17 cellular contexts compared by ENCODE assay signal in the genomic region with DNA sequence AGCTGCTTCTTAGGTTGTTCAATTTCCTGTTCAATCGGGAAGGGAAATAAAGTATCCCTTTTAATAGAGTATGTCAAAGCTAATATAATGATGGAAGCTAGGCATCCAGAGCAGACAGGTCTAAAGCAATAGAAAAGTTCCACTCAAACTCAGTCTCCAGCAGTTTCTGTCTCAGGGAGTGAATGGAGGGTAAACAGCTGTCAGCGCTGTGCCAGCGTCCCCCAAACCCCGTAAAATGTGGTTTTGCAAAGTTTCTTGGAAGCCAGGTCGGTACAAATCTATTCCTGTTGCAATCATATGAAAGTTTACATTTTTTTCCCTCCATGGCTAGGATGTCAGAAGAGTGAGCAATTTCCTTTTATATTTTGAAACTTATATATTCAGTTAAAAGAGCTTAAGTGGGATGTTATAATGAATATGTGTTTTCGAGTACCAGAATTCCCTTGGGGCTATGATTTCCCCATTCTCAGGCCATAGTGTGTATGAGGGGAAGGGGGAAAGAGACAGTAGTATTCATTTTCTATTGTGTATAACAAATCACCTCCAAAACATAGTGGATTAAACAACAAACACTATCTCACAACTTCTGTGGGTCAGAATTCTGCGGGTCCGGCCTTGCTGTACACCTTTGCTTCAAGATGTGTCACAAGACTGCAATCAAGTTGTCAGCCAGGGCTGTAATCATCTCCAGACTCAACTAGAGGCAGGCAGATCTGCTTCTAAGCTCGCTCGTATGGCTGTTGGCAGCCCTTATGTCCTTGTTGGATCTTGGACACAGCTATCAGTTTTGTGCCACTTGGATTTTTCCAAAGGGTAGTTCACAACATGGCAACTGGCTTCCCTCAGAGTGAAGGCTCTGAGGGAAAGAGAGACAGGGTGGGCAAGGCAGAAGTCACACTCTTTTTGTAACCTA.
DNase-seq lines count a peak whose midpoint lies in the region; ATAC-seq, FAIRE-seq and TF ChIP-seq lines count a peak whose summit lies in the region.
"Had no signal": no experiment of that assay in that cellular context is flagged by ENCODE, and none has a peak within 500 bp of the region (broad histone marks: within the 10 kb centered on the region; RNA-seq: fewer than 3 reads in every experiment).

No MANE protein-coding gene starts in this region.

- H3K18ac ChIP-seq in mesendoderm (ENCODE audit: low read length) = no peak overlapping the region

- H3K23ac ChIP-seq in mesendoderm (ENCODE audit: low read length) = no peak overlapping the region

- TF ChIP-seq CTCF in DND-41 (IDR thresholded peaks at IDR 0.05; ENCODE audit: borderline replicate concordance, extremely low read depth, low read length, poor library complexity, severe bottlenecking) (no peak), osteoblast (IDR thresholded peaks at IDR 0.05; ENCODE audit: extremely low read depth, low read depth, low read length) (no peak)

- H2BK15ac ChIP-seq in mesendoderm (replicated peaks; ENCODE audit: low read depth) = no peak overlapping the region

- WGBS in mesendoderm (ENCODE audit: extremely low coverage, insufficient coverage, low lambda C conversion rate) = no CpG with 5 or more reads among the region's 10 CpGs

- H3K4me1 ChIP-seq in DND-41 (ENCODE audit: insufficient read depth, low read length) = peaks cover 20% of the 10 kb centered on the region
- H3K4me1 ChIP-seq in osteoblast (ENCODE audit: insufficient read depth, low read length) = peaks cover 14% of the 10 kb centered on the region
- H3K4me1 ChIP-seq in SJCRH30 = no peaks in the 10 kb centered on the region
- H3K4me1 ChIP-seq in mesendoderm (ENCODE audit: control insufficient read depth, low read depth, low read length) = no peaks in the 10 kb centered on the region
- H3K4me1 ChIP-seq: colonic mucosa had no signal

- H3K4me2 ChIP-seq in DND-41 (ENCODE audit: insufficient read depth, low read length) = peak overlapping the region; percentile 51
- peak overlapping the region; percentile 65 for H3K4me2 ChIP-seq in osteoblast (ENCODE audit: insufficient read depth, low read length)
- H3K4me2 ChIP-seq in mesendoderm (ENCODE audit: low read length) = no peak overlapping the region

- H3K27me3 ChIP-seq in DND-41 (ENCODE audit: insufficient read depth, low read length, poor library complexity) (no peaks in the 10 kb centered on the region), osteoblast (ENCODE audit: insufficient read depth, low read length) (no peaks in the 10 kb centered on the region), SJCRH30 (no peaks in the 10 kb centered on the region), mesendoderm (ENCODE audit: insufficient read depth, low read length, poor library complexity) (no peaks in the 10 kb centered on the region)
- H3K27me3 ChIP-seq: colonic mucosa, left lung had no signal

- H3K27ac ChIP-seq in DND-41 (ENCODE audit: low read length) = peak overlapping the region; percentile 74
- H3K27ac ChIP-seq in osteoblast (ENCODE audit: low read depth, low read length) = no peak overlapping the region
- H3K27ac ChIP-seq in SJCRH30 = no peak overlapping the region
- H3K27ac ChIP-seq in mesendoderm (ENCODE audit: low read depth, low read length) = no peak overlapping the region
- H3K27ac ChIP-seq: colonic mucosa had no signal

- peak; percentile 89 for ATAC-seq in DND-41 (ENCODE audit: insufficient read depth, low read depth)
- no peak for ATAC-seq in activated CD4-positive, CD25-positive, alpha-beta regulatory T cell treated with anti-CD3 and anti-CD28 coated beads, Interleukin-2, amount 50 U/mL, for 24 hours
- ATAC-seq: left lung; naive thymus-derived CD4-positive, alpha-beta T cell had no signal

- no peak overlapping the region for H3K56ac ChIP-seq in mesendoderm (ENCODE audit: low read length)

- H3K4ac ChIP-seq in mesendoderm (ENCODE audit: low read depth, low read length) = no peak overlapping the region

- no peak overlapping the region for H4K5ac ChIP-seq in mesendoderm (ENCODE audit: low read length)

- H2BK120ac ChIP-seq in mesendoderm (ENCODE audit: low read depth, low read length) = no peak overlapping the region

- no peak overlapping the region for H2BK5ac ChIP-seq in mesendoderm (ENCODE audit: low read length)

- H3K4me3 ChIP-seq in DND-41 (ENCODE audit: low read depth in 1 of 2, low read length in 2 of 2) = peak overlapping the region in 1 of 2 experiments; percentile 12; a peak in 1 of 4 replicates
- H3K4me3 ChIP-seq in osteoblast (ENCODE audit: insufficient read depth, low read length) = peak overlapping the region; percentile 3
- H3K4me3 ChIP-seq in SJCRH30 = no peak overlapping the region
- no peak overlapping the region for H3K4me3 ChIP-seq in mesendoderm (ENCODE audit: low read length)
- H3K4me3 ChIP-seq: colonic mucosa, left lung had no signal

- H3K36me3 ChIP-seq in DND-41 (ENCODE audit: insufficient read depth, low read length) (no peaks in the 10 kb centered on the region), osteoblast (ENCODE audit: insufficient read depth, low read length) (no peaks in the 10 kb centered on the region), SJCRH30 (no peaks in the 10 kb centered on the region), mesendoderm (ENCODE audit: control insufficient read depth, insufficient read depth, low read length) (no peaks in the 10 kb centered on the region)
- H3K36me3 ChIP-seq: colonic mucosa, left lung had no signal

- FAIRE-seq in HTR-8/SVneo (lab: Jason Lieb, UNC) = peak; percentile 60
- FAIRE-seq: GM18507 had no signal

- H4K8ac ChIP-seq in mesendoderm (ENCODE audit: low read depth, low read length) = no peak overlapping the region

- H3K79me2 ChIP-seq in DND-41 (ENCODE audit: insufficient read depth, low read length) = no peaks in the 10 kb centered on the region
- H3K79me2 ChIP-seq in osteoblast (ENCODE audit: insufficient read depth, low read length) = no peaks in the 10 kb centered on the region
- no peaks in the 10 kb centered on the region for H3K79me2 ChIP-seq in mesendoderm (ENCODE audit: control insufficient read depth, insufficient read depth, low read length)

- H2AFZ ChIP-seq in DND-41 (ENCODE audit: low read depth, low read length) (peak overlapping the region; percentile 28), osteoblast (ENCODE audit: low read length) (peak overlapping the region; percentile 57)

- H3K9me3 ChIP-seq in DND-41 (ENCODE audit: insufficient read depth, low read length, severe bottlenecking) (no peaks in the 10 kb centered on the region), osteoblast (ENCODE audit: low read depth, low read length) (peaks cover 2% of the 10 kb centered on the region), SJCRH30 (replicated peaks) (no peaks in the 10 kb centered on the region)
- H3K9me3 ChIP-seq: colonic mucosa had no signal

- H3K9ac ChIP-seq in DND-41 (ENCODE audit: low read depth, low read length) = peak overlapping the region; percentile 17; the same call in 1 of the 2 replicates
- no peak overlapping the region for H3K9ac ChIP-seq in mesendoderm (ENCODE audit: low read length)

- no peak overlapping the region for H2AK5ac ChIP-seq in mesendoderm (ENCODE audit: low read length)

- no peaks in the 10 kb centered on the region for H4K20me1 ChIP-seq in DND-41 (ENCODE audit: insufficient read depth, low read length)
- no peaks in the 10 kb centered on the region for H4K20me1 ChIP-seq in osteoblast (ENCODE audit: insufficient read depth, low read length)

- DNase-seq in DND-41 = peak; percentile 55
- no peak for DNase-seq in HTR-8/SVneo (ENCODE audit: insufficient read length, low spot score)
- peak; percentile 86 for DNase-seq in dedifferentiated amniotic fluid mesenchymal stem cell (ENCODE audit: extremely low spot score)
- peak; percentile 58 for DNase-seq in osteoblast (ENCODE audit: insufficient read length, low spot score, missing footprints)
- DNase-seq in SJCRH30 = no peak
- DNase-seq in COLO829 (ENCODE audit: low spot score) = no peak
- no peak for DNase-seq in mesendoderm
- DNase-seq: activated CD8-positive, alpha-beta memory T cell treated with anti-CD3 and anti-CD28 coated beads for 24 hours; amygdala; colonic mucosa; COR-L47; left lung; naive thymus-derived CD4-positive, alpha-beta T cell; NCI-H446; stimulated activated CD4-positive, alpha-beta T cell treated with anti-CD3 and anti-CD28 coated beads, Interleukin-15, amount 100 ng/mL, for 24 hours had no signal

- H3K79me1 ChIP-seq in mesendoderm (ENCODE audit: low read length) = no peaks in the 10 kb centered on the region

Comparison
In these comparisons a context has a peak if more than half of its experiments do, and no peak if none do; other contexts are left out.
1. DNase-seq: peak in DND-41 (single experiment), dedifferentiated amniotic fluid mesenchymal stem cell (single experiment) and osteoblast (single experiment); none in HTR-8/SVneo (single experiment), SJCRH30 (0 of 2), COLO829 (single experiment) and mesendoderm (single experiment).